11 cellular contexts compared by ENCODE assay signal in the genomic region with DNA sequence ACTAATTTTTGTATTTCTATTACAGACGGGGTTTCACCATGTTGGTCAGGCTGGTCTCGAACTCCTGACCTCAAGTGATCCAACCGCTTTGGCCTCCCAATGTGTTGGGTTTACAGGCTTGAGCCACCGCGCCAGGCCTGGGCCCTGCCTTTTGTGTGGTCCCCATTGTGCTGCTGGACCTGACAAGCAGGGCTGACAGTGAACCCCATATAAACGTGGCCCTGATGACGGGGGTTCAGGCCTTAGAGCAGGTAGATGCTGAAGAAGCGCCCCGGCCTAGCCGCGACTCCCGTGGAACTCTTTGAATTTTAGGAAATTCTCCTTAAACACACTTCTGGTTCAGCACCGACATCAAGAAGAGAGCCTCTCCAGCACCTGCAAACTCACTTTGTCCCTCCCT. TPM values are rescaled to one million over a fixed set of nuclear protein-coding genes. Genes with fewer than 3 reads are reported as not detected.
"Had no signal": no experiment of that assay in that cellular context is flagged by ENCODE, and none has a peak within 500 bp of the region (broad histone marks: within the 10 kb centered on the region; RNA-seq: fewer than 3 reads in every experiment).

No MANE protein-coding gene starts in this region.

RNA-seq across cellular contexts. Expression of a gene that starts 4.7 kb away (rescaled TPM):
- total RNA-seq: activated B cell treated with CpG ODN at 0.5 μM for 24 hours; activated T-cell treated with anti-CD3 and anti-CD28 coated beads, Interleukin-2, amount 50 U/mL, for 4 hours; dermis microvascular lymphatic vessel endothelial cell; endothelial cell of umbilical vein; fibroblast of villous mesenchyme; glomerular endothelial cell had no signal
- polyA plus RNA-seq: endothelial cell of umbilical vein, fibroblast of lung had no signal

RNA-seq across cellular contexts. Expression of a gene that starts 36.3 kb away (rescaled TPM):
- total RNA-seq: activated CD8-positive, alpha-beta T cell treated with anti-CD3 and anti-CD28 coated beads for 36 hours; activated T-helper 17 cell treated with anti-CD3 and anti-CD28 coated beads, Interleukin-2, amount 50 U/mL, for 72 hours; endothelial cell of umbilical vein; gastroesophageal sphincter had no signal
- polyA plus RNA-seq: adipose tissue, fibroblast of lung had no signal
